Comparison of ENCODE assay signal across 1 cellular context in genomic region chr20:58753929-58754551, GRCh38.
TF ChIP-seq lines count a peak whose summit lies in the region.

No MANE protein-coding gene starts in this region.

TF ChIP-seq in WTC11, 78 proteins besides CTCF, POLR2A, EP300 and RAD21 (continued from another document):
- TF ChIP-seq ARID4B (CRISPR knock-in tag; IDR thresholded peaks at IDR 0.05; ENCODE audit: borderline replicate concordance) (no peak), RELA (CRISPR knock-in tag; IDR thresholded peaks at IDR 0.05; ENCODE audit: borderline replicate concordance) (no peak)
